ENCODE assay signal across 15 cellular contexts in the genomic region with DNA sequence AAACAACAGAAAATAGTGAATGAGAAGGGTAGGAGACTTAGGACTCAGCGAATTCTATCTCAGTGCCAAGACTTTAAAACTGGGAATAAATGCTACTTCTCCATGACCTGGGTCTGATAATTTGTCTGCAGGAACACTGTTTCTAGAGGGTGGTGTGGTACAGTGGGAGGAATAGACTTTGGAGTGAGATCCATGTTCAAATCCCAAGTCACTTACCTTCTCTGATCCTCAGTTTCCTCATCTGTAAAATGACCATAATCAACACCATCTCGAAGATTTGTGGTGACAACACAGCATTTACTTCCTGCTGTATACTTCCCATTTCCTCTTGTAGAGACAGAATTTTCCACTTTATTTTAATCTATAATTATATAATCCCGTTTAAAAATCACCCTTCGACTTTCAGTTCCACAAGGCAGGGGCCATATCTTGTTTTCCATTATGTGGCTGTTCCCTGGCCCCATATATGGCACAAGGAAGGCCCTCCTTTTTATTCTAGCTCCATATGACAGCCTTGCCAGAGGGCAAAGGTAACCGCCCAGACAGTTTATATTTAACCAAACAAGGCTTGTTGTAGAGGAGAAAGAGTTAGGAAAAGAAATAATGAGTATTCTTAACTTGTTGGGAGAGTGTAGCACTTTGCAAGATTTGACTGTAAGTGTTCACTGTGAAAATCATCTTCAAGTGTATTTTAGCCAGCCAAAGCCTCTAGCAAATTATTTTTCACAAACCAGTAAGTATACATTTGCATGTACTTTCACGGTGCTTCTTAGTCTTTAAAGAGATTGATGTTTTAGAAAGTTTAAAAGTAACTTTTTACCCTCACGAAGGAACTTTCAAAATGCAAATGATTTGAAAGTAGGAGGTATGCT.
DNase-seq lines count a peak whose midpoint lies in the region; ATAC-seq, FAIRE-seq and TF ChIP-seq lines count a peak whose summit lies in the region.
"Had no signal": no experiment of that assay in that cellular context is flagged by ENCODE, and none has a peak within 500 bp of the region (broad histone marks: within the 10 kb centered on the region; RNA-seq: fewer than 3 reads in every experiment).

No MANE protein-coding gene starts in this region.

- no peaks in the 10 kb centered on the region for H3K27me3 ChIP-seq in colonic mucosa

- no peak for DNase-seq in GM18507 (ENCODE audit: extremely low spot score, insufficient read length, low read depth)
- DNase-seq in colonic mucosa = peak; percentile 68
- DNase-seq in frontal cortex (ENCODE audit: low spot score in 2 of 2) = no peak
- DNase-seq in DMS114 treated with DMSO at 0.1 percent for 48 hours (lab: John Stamatoyannopoulos, UW; ENCODE audit: unreplicated experiment) = no peak
- DNase-seq in GM19238 (ENCODE audit: insufficient read length, low spot score) = no peak
- DNase-seq: ACHN; NCI-H1436; NCI-H774; stimulated activated CD8-positive, alpha-beta memory T cell treated with anti-CD3 and anti-CD28 coated beads, Interleukin-4, amount 100 ng/mL, for 48 hours had no signal

- peak overlapping the region; percentile 51 for H3K27ac ChIP-seq in colonic mucosa

- peak; percentile 36 for ATAC-seq in GM19468 (IDR thresholded peaks at IDR 0.05; ENCODE audit: extremely low read depth, unreplicated experiment)
- peak; percentile 50 for ATAC-seq in HG02981 (IDR thresholded peaks at IDR 0.05; ENCODE audit: unreplicated experiment)
- ATAC-seq in HG03280 (IDR thresholded peaks at IDR 0.05; ENCODE audit: unreplicated experiment) = no peak
- ATAC-seq: HCT116 had no signal

- FAIRE-seq in GM18507 (lab: Jason Lieb, UNC) (peak; percentile 21), frontal cortex (lab: Jason Lieb, UNC) (no peak)
- FAIRE-seq: GM12892, keratinocyte had no signal

- no peak overlapping the region for H3K4me3 ChIP-seq in colonic mucosa

- no peaks in the 10 kb centered on the region for H3K9me3 ChIP-seq in colonic mucosa

- no peak for TF ChIP-seq CTCF in colonic mucosa (IDR thresholded peaks at IDR 0.05)

- no peaks in the 10 kb centered on the region for H3K4me1 ChIP-seq in colonic mucosa

- H3K9ac ChIP-seq in colonic mucosa (ENCODE audit: low read depth in 2 of 2, low read length in 2 of 2) = no peak overlapping the region

- no peaks in the 10 kb centered on the region for H3K36me3 ChIP-seq in colonic mucosa

- intact Hi-C loops in colonic mucosa (cut with DNase I) = loop anchor here (10.0 kb wide), 2 partner anchors 863 to 1753 kb away; no protein-coding TSS in a partner anchor
